28 cellular contexts compared by ENCODE assay signal in genomic region chr17:66734544-66734943, GRCh38.
"Had no signal": no experiment of that assay in that cellular context is flagged by ENCODE, and none has a peak within 500 bp of the region (broad histone marks: within the 10 kb centered on the region; RNA-seq: fewer than 3 reads in every experiment).

No MANE protein-coding gene starts in this region.

- DNase-seq: cortex of kidney; effector memory CD8-positive, alpha-beta T cell; erythroblast; esophagus squamous epithelium; foreskin melanocyte; glutamatergic neuron; heart right ventricle; hippocampal formation; left cardiac atrium; left lung; mesenchymal stem cell; mucosa of descending colon; naive B cell; pancreas; stimulated activated CD4-positive, alpha-beta T cell treated with anti-CD3 and anti-CD28 coated beads, Interleukin-2, amount 100 ng/mL, for 24 hours; stimulated activated CD4-positive, alpha-beta T cell treated with anti-CD3 and anti-CD28 coated beads, Interleukin-4, amount 100 ng/mL, for 24 hours; stimulated activated naive CD4-positive, alpha-beta T cell treated with Interleukin-2 at 50 U/mL for 16 hours; upper lobe of left lung; uterus had no signal

- H3K27me3 ChIP-seq: esophagus squamous epithelium, heart right ventricle, left lung, neutrophil, pancreas, tibial nerve, upper lobe of left lung, uterus had no signal

- H3K4me1 ChIP-seq: left lung, pancreas, tibial nerve, upper lobe of left lung, uterus had no signal

- H3K9me3 Mint-ChIP-seq: effector memory CD8-positive, alpha-beta T cell; mesothelial cell of epicardium; naive B cell; natural killer cell treated with Interleukin-12 subunit alpha and Interleukin-12 subunit beta and Interleukin-15 and Interleukin-18, amount 100 ng/mL, for 72 hours; neural crest cell; stimulated activated effector memory CD8-positive, alpha-beta T cell treated with anti-CD3 and anti-CD28 coated beads, Interleukin-12 subunit alpha, Interleukin-12 subunit beta, amount 100 ng/mL, for 72 hours had no signal

- ATAC-seq: effector memory CD8-positive, alpha-beta T cell; heart right ventricle; left lung; mucosa of descending colon; natural killer cell treated with Interleukin-12 subunit alpha and Interleukin-12 subunit beta and Interleukin-15 and Interleukin-18, amount 100 ng/mL, for 72 hours; pancreas; sciatic nerve; stimulated activated effector memory CD8-positive, alpha-beta T cell treated with anti-CD3 and anti-CD28 coated beads, Interleukin-12 subunit alpha, Interleukin-12 subunit beta, amount 100 ng/mL, for 72 hours had no signal

- H3K27ac Mint-ChIP-seq: effector memory CD8-positive, alpha-beta T cell; mesothelial cell of epicardium; naive B cell; natural killer cell treated with Interleukin-12 subunit alpha and Interleukin-12 subunit beta and Interleukin-15 and Interleukin-18, amount 100 ng/mL, for 72 hours; progenitor cell of endocrine pancreas; stimulated activated effector memory CD8-positive, alpha-beta T cell treated with anti-CD3 and anti-CD28 coated beads, Interleukin-12 subunit alpha, Interleukin-12 subunit beta, amount 100 ng/mL, for 72 hours had no signal

- H3K36me3 Mint-ChIP-seq: mesothelial cell of epicardium; naive B cell; natural killer cell treated with Interleukin-12 subunit alpha and Interleukin-12 subunit beta and Interleukin-15 and Interleukin-18, amount 100 ng/mL, for 72 hours had no signal

- H3K27me3 Mint-ChIP-seq: effector memory CD8-positive, alpha-beta T cell; natural killer cell treated with Interleukin-12 subunit alpha and Interleukin-12 subunit beta and Interleukin-15 and Interleukin-18, amount 100 ng/mL, for 72 hours had no signal

- H3K4me3 ChIP-seq: esophagus squamous epithelium, heart right ventricle, left lung, mucosa of descending colon, pancreas, thoracic aorta, tibial nerve, upper lobe of left lung, uterus had no signal

- H3K36me3 ChIP-seq: neutrophil, thoracic aorta, uterus had no signal

- H3K27ac ChIP-seq: esophagus squamous epithelium, heart right ventricle, left lung, neutrophil, pancreas, thoracic aorta, tibial nerve, upper lobe of left lung, uterus had no signal

- H3K4me3 Mint-ChIP-seq: effector memory CD8-positive, alpha-beta T cell; mesothelial cell of epicardium; naive B cell; natural killer cell treated with Interleukin-12 subunit alpha and Interleukin-12 subunit beta and Interleukin-15 and Interleukin-18, amount 100 ng/mL, for 72 hours; neural crest cell; stimulated activated effector memory CD8-positive, alpha-beta T cell treated with anti-CD3 and anti-CD28 coated beads, Interleukin-12 subunit alpha, Interleukin-12 subunit beta, amount 100 ng/mL, for 72 hours had no signal
